In the genomic region with DNA sequence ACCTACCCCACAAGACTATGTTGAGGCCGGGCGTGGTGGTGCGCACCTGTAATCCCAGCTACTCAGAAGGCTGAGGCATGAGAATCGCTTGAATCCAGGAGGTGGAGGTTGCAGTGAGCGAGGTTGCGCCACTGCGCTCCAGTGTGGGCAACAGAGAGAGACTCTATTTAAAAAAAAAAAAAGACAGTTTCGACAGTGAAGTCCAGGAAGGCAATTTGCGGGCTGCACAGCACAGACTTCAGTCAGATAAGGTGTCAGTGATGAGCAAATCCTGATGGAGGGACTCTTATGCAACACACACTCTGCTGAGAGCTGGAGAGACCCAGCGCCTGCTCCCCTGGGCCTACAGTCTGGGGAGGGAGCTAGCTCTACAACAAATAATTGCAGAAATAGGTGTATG, we compare ENCODE assay signal across 1 cellular context.
TF ChIP-seq lines count a peak whose summit lies in the region.

No MANE protein-coding gene starts in this region.

TF ChIP-seq in K562, 482 proteins besides CTCF, POLR2A, EP300 and RAD21 (continues in another document):
- TF ChIP-seq, protein P1, sequence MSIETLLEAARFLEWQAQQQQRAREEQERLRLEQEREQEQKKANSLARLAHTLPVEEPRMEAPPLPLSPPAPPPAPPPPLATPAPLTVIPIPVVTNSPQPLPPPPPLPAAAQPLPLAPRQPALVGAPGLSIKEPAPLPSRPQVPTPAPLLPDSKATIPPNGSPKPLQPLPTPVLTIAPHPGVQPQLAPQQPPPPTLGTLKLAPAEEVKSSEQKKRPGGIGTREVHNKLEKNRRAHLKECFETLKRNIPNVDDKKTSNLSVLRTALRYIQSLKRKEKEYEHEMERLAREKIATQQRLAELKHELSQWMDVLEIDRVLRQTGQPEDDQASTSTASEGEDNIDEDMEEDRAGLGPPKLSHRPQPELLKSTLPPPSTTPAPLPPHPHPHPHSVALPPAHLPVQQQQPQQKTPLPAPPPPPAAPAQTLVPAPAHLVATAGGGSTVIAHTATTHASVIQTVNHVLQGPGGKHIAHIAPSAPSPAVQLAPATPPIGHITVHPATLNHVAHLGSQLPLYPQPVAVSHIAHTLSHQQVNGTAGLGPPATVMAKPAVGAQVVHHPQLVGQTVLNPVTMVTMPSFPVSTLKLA (conservative IDR thresholded peaks at IDR 0.05) = no peak
- TF ChIP-seq, protein P2, sequence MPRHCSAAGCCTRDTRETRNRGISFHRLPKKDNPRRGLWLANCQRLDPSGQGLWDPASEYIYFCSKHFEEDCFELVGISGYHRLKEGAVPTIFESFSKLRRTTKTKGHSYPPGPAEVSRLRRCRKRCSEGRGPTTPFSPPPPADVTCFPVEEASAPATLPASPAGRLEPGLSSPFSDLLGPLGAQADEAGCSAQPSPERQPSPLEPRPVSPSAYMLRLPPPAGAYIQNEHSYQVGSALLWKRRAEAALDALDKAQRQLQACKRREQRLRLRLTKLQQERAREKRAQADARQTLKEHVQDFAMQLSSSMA (CRISPR knock-in tag; IDR thresholded peaks at IDR 0.05) = no peak
- TF ChIP-seq, protein P3, sequence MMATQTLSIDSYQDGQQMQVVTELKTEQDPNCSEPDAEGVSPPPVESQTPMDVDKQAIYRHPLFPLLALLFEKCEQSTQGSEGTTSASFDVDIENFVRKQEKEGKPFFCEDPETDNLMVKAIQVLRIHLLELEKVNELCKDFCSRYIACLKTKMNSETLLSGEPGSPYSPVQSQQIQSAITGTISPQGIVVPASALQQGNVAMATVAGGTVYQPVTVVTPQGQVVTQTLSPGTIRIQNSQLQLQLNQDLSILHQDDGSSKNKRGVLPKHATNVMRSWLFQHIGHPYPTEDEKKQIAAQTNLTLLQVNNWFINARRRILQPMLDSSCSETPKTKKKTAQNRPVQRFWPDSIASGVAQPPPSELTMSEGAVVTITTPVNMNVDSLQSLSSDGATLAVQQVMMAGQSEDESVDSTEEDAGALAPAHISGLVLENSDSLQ (IDR thresholded peaks at IDR 0.05) = no peak
- TF ChIP-seq MTF1 (CRISPR knock-in tag; IDR thresholded peaks at IDR 0.05; ENCODE audit: borderline replicate concordance) (no peak), DDX20 (tag; IDR thresholded peaks at IDR 0.05; ENCODE audit: low read depth) (no peak), CEBPG (CRISPR knock-in tag; IDR thresholded peaks at IDR 0.05) (peak; percentile 60), CEBPG (tag; conservative IDR thresholded peaks at IDR 0.05 in 1 of 2, IDR thresholded peaks at IDR 0.05 in 1 of 2) (peak; percentile 85 to 92), PCBP2 (IDR thresholded peaks at IDR 0.05; ENCODE audit: low read depth, low read length, poor library complexity, severe bottlenecking) (no peak), NRF1 (conservative IDR thresholded peaks at IDR 0.05 in 1 of 2, IDR thresholded peaks at IDR 0.05 in 1 of 2) (peak; percentile 39 to 40; a peak in 3 of 4 replicates), ZC3H8 (IDR thresholded peaks at IDR 0.05) (no peak), NCOR1 (IDR thresholded peaks at IDR 0.05) (no peak), NFATC3 (IDR thresholded peaks at IDR 0.05) (no peak), SIN3B (IDR thresholded peaks at IDR 0.05; ENCODE audit: low read depth) (no peak), NUFIP1 (IDR thresholded peaks at IDR 0.05; ENCODE audit: partially characterized antibody) (no peak), ZNF143 (CRISPR knock-in tag; IDR thresholded peaks at IDR 0.05) (no peak), POU5F1 (IDR thresholded peaks at IDR 0.05; ENCODE audit: borderline replicate concordance, low read depth, low read length, partially characterized antibody) (no peak), ZNF384 (IDR thresholded peaks at IDR 0.05; ENCODE audit: low read depth, low read length) (peak; percentile 69), CBFA2T3 (IDR thresholded peaks at IDR 0.05) (no peak), MYNN (IDR thresholded peaks at IDR 0.05) (peak; percentile 34; the same call in 1 of the 2 replicates), MYNN (CRISPR knock-in tag; IDR thresholded peaks at IDR 0.05) (no peak), TSC22D4 (tag; IDR thresholded peaks at IDR 0.05) (no peak), ZC3H11A (IDR thresholded peaks at IDR 0.05; ENCODE audit: low read depth, low read length) (no peak), TFAM (CRISPR knock-in tag; conservative IDR thresholded peaks at IDR 0.05) (no peak), MEIS2 (IDR thresholded peaks at IDR 0.05; ENCODE audit: partially characterized antibody) (peak; percentile 31), SMARCA4 (IDR thresholded peaks at IDR 0.05) (no peak), ZNF696 (CRISPR knock-in tag; conservative IDR thresholded peaks at IDR 0.05) (no peak), HDAC1 (IDR thresholded peaks at IDR 0.05) (no peak), ZNF165 (CRISPR knock-in tag; IDR thresholded peaks at IDR 0.05; ENCODE audit: borderline replicate concordance) (no peak), CBX5 (IDR thresholded peaks at IDR 0.05; ENCODE audit: borderline replicate concordance, low read depth) (no peak), WHSC1 (IDR thresholded peaks at IDR 0.05; ENCODE audit: low read length) (no peak), POLR3G (IDR thresholded peaks at IDR 0.05; ENCODE audit: extremely low read depth, insufficient read length, insufficient replicate concordance) (no peak)
- TF ChIP-seq, protein P4, sequence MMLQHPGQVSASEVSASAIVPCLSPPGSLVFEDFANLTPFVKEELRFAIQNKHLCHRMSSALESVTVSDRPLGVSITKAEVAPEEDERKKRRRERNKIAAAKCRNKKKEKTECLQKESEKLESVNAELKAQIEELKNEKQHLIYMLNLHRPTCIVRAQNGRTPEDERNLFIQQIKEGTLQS (IDR thresholded peaks at IDR 0.05) = peak; percentile 30; the same call in 1 of the 2 replicates
- TF ChIP-seq, protein P4 (CRISPR knock-in tag; conservative IDR thresholded peaks at IDR 0.05) = no peak
- TF ChIP-seq, protein P5, sequence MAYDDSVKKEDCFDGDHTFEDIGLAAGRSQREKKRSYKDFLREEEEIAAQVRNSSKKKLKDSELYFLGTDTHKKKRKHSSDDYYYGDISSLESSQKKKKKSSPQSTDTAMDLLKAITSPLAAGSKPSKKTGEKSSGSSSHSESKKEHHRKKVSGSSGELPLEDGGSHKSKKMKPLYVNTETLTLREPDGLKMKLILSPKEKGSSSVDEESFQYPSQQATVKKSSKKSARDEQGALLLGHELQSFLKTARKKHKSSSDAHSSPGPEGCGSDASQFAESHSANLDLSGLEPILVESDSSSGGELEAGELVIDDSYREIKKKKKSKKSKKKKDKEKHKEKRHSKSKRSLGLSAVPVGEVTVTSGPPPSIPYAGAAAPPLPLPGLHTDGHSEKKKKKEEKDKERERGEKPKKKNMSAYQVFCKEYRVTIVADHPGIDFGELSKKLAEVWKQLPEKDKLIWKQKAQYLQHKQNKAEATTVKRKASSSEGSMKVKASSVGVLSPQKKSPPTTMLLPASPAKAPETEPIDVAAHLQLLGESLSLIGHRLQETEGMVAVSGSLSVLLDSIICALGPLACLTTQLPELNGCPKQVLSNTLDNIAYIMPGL (CRISPR knock-in tag; IDR thresholded peaks at IDR 0.05) = no peak
- TF ChIP-seq, protein P6, sequence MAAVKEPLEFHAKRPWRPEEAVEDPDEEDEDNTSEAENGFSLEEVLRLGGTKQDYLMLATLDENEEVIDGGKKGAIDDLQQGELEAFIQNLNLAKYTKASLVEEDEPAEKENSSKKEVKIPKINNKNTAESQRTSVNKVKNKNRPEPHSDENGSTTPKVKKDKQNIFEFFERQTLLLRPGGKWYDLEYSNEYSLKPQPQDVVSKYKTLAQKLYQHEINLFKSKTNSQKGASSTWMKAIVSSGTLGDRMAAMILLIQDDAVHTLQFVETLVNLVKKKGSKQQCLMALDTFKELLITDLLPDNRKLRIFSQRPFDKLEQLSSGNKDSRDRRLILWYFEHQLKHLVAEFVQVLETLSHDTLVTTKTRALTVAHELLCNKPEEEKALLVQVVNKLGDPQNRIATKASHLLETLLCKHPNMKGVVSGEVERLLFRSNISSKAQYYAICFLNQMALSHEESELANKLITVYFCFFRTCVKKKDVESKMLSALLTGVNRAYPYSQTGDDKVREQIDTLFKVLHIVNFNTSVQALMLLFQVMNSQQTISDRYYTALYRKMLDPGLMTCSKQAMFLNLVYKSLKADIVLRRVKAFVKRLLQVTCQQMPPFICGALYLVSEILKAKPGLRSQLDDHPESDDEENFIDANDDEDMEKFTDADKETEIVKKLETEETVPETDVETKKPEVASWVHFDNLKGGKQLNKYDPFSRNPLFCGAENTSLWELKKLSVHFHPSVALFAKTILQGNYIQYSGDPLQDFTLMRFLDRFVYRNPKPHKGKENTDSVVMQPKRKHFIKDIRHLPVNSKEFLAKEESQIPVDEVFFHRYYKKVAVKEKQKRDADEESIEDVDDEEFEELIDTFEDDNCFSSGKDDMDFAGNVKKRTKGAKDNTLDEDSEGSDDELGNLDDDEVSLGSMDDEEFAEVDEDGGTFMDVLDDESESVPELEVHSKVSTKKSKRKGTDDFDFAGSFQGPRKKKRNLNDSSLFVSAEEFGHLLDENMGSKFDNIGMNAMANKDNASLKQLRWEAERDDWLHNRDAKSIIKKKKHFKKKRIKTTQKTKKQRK (IDR thresholded peaks at IDR 0.05; ENCODE audit: borderline replicate concordance, low read depth, low read length) = no peak
- TF ChIP-seq, protein P7, sequence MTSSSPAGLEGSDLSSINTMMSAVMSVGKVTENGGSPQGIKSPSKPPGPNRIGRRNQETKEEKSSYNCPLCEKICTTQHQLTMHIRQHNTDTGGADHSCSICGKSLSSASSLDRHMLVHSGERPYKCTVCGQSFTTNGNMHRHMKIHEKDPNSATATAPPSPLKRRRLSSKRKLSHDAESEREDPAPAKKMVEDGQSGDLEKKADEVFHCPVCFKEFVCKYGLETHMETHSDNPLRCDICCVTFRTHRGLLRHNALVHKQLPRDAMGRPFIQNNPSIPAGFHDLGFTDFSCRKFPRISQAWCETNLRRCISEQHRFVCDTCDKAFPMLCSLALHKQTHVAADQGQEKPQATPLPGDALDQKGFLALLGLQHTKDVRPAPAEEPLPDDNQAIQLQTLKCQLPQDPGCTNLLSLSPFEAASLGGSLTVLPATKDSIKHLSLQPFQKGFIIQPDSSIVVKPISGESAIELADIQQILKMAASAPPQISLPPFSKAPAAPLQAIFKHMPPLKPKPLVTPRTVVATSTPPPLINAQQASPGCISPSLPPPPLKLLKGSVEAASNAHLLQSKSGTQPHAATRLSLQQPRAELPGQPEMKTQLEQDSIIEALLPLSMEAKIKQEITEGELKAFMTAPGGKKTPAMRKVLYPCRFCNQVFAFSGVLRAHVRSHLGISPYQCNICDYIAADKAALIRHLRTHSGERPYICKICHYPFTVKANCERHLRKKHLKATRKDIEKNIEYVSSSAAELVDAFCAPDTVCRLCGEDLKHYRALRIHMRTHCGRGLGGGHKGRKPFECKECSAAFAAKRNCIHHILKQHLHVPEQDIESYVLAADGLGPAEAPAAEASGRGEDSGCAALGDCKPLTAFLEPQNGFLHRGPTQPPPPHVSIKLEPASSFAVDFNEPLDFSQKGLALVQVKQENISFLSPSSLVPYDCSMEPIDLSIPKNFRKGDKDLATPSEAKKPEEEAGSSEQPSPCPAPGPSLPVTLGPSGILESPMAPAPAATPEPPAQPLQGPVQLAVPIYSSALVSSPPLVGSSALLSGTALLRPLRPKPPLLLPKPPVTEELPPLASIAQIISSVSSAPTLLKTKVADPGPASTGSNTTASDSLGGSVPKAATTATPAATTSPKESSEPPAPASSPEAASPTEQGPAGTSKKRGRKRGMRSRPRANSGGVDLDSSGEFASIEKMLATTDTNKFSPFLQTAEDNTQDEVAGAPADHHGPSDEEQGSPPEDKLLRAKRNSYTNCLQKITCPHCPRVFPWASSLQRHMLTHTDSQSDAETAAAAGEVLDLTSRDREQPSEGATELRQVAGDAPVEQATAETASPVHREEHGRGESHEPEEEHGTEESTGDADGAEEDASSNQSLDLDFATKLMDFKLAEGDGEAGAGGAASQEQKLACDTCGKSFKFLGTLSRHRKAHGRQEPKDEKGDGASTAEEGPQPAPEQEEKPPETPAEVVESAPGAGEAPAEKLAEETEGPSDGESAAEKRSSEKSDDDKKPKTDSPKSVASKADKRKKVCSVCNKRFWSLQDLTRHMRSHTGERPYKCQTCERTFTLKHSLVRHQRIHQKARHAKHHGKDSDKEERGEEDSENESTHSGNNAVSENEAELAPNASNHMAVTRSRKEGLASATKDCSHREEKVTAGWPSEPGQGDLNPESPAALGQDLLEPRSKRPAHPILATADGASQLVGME (CRISPR knock-in tag; IDR thresholded peaks at IDR 0.05) = no peak
- TF ChIP-seq, protein P8, sequence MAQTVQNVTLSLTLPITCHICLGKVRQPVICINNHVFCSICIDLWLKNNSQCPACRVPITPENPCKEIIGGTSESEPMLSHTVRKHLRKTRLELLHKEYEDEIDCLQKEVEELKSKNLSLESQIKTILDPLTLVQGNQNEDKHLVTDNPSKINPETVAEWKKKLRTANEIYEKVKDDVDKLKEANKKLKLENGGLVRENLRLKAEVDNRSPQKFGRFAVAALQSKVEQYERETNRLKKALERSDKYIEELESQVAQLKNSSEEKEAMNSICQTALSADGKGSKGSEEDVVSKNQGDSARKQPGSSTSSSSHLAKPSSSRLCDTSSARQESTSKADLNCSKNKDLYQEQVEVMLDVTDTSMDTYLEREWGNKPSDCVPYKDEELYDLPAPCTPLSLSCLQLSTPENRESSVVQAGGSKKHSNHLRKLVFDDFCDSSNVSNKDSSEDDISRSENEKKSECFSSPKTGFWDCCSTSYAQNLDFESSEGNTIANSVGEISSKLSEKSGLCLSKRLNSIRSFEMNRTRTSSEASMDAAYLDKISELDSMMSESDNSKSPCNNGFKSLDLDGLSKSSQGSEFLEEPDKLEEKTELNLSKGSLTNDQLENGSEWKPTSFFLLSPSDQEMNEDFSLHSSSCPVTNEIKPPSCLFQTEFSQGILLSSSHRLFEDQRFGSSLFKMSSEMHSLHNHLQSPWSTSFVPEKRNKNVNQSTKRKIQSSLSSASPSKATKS (CRISPR knock-in tag; IDR thresholded peaks at IDR 0.05) = no peak
- TF ChIP-seq, protein P9, sequence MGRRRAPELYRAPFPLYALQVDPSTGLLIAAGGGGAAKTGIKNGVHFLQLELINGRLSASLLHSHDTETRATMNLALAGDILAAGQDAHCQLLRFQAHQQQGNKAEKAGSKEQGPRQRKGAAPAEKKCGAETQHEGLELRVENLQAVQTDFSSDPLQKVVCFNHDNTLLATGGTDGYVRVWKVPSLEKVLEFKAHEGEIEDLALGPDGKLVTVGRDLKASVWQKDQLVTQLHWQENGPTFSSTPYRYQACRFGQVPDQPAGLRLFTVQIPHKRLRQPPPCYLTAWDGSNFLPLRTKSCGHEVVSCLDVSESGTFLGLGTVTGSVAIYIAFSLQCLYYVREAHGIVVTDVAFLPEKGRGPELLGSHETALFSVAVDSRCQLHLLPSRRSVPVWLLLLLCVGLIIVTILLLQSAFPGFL (CRISPR knock-in tag; IDR thresholded peaks at IDR 0.05) = no peak
